9 cellular contexts compared by ENCODE assay signal in genomic region chr1:89407355-89407754, GRCh38. TPM values are rescaled to one million over a fixed set of nuclear protein-coding genes. Genes with fewer than 3 reads are reported as not detected.
A peak's percentile ranks its signal among the peaks of the same experiment; 100 is the strongest.
DNase-seq lines count a peak whose midpoint lies in the region; ATAC-seq and TF ChIP-seq lines count a peak whose summit lies in the region.
"Had no signal": no experiment of that assay in that cellular context is flagged by ENCODE, and none has a peak within 500 bp of the region (broad histone marks: within the 10 kb centered on the region; RNA-seq: fewer than 3 reads in every experiment).

No MANE protein-coding gene starts in this region.

- no CpG with 5 or more reads among the region's 1 CpG for whole genome bisulfite sequencing in mesenchymal stem cell

- H3K9ac ChIP-seq in Loucy (ENCODE audit: low read depth, low read length, poor library complexity, severe bottlenecking) (peak overlapping the region; percentile 8), mesenchymal stem cell (ENCODE audit: low read length) (peak overlapping the region; percentile 82), neural progenitor cell (no peak overlapping the region)

- H2BK5ac ChIP-seq in mesenchymal stem cell (ENCODE audit: low read depth, low read length, poor library complexity, severe bottlenecking), result no peak overlapping the region

- H3K4me1 ChIP-seq in Loucy (ENCODE audit: insufficient read depth, low read length, poor library complexity, severe bottlenecking) (no peaks in the 10 kb centered on the region), mesenchymal stem cell (ENCODE audit: control insufficient read depth, insufficient read depth, low read depth, low read length) (no peaks in the 10 kb centered on the region), BE2C (no peaks in the 10 kb centered on the region), neural progenitor cell (no peaks in the 10 kb centered on the region)

- peak overlapping the region; percentile 56 for H3K4me3 ChIP-seq in Loucy (ENCODE audit: low read length, poor library complexity, severe bottlenecking)
- peak overlapping the region; percentile 67 for H3K4me3 ChIP-seq in coronary artery
- H3K4me3 ChIP-seq in mesenchymal stem cell (ENCODE audit: insufficient read depth in 1 of 2, low read depth in 1 of 2, low read length in 2 of 2), result peak overlapping the region in 1 of 2 experiments; percentile 70
- no peak overlapping the region for H3K4me3 ChIP-seq in BE2C (ENCODE audit: low read depth, low read length)
- no peak overlapping the region for H3K4me3 ChIP-seq in neural progenitor cell

- H3K79me1 ChIP-seq in mesenchymal stem cell (replicated peaks; ENCODE audit: low read length, poor library complexity, severe bottlenecking), result no peaks in the 10 kb centered on the region

- in situ Hi-C loops in ACHN (cut with HindIII; ENCODE audit: low pct_ligation_motif_present, low pct_unique_long_range_greater_than_20kb, low sequenced_read_pairs), result no loop called here

- no peak overlapping the region for H4K91ac ChIP-seq in mesenchymal stem cell (ENCODE audit: low read length)

- H3K9me2 ChIP-seq in Loucy (replicated peaks; ENCODE audit: low read depth, low read length), result no peaks in the 10 kb centered on the region

- H2AFZ ChIP-seq in Loucy (ENCODE audit: low read length) (peak overlapping the region; percentile 86), mesenchymal stem cell (ENCODE audit: low read depth, low read length) (no peak overlapping the region), neural progenitor cell (replicated peaks) (no peak overlapping the region)

- no peak overlapping the region for H2BK12ac ChIP-seq in mesenchymal stem cell (ENCODE audit: low read length in 2 of 2)

- no peak overlapping the region for H3K27ac Mint-ChIP-seq in neural progenitor cell

- H3K18ac ChIP-seq in mesenchymal stem cell (ENCODE audit: low read depth in 1 of 2, low read length in 2 of 2), result no peak overlapping the region

- H3K27ac ChIP-seq in coronary artery (peak overlapping the region; percentile 66 to 70), mesenchymal stem cell (ENCODE audit: low read length, poor library complexity, severe bottlenecking) (no peak overlapping the region), neural progenitor cell (no peak overlapping the region)

- H3K14ac ChIP-seq in mesenchymal stem cell (ENCODE audit: low read length in 2 of 2), result no peak overlapping the region

- no peak overlapping the region for H3K4ac ChIP-seq in mesenchymal stem cell (ENCODE audit: low read depth in 1 of 2, low read length in 2 of 2)

- H3K9me3 Mint-ChIP-seq in neural progenitor cell, result no peaks in the 10 kb centered on the region

- no peak overlapping the region for H4K8ac ChIP-seq in mesenchymal stem cell (ENCODE audit: low read length)

- H3K4me2 ChIP-seq in Loucy (ENCODE audit: low read depth, low read length, poor library complexity, severe bottlenecking), result peak overlapping the region; percentile 60
- no peak overlapping the region for H3K4me2 ChIP-seq in mesenchymal stem cell (ENCODE audit: low read length, poor library complexity, severe bottlenecking)
- no peak overlapping the region for H3K4me2 ChIP-seq in neural progenitor cell

- no peaks in the 10 kb centered on the region for H3K4me1 Mint-ChIP-seq in neural progenitor cell

- H3K9me3 ChIP-seq in Loucy (ENCODE audit: insufficient read depth, low read depth, low read length) (no peaks in the 10 kb centered on the region), mesenchymal stem cell (ENCODE audit: control insufficient read depth, low read length) (no peaks in the 10 kb centered on the region), BE2C (no peaks in the 10 kb centered on the region), neural progenitor cell (ENCODE audit: low read depth) (no peaks in the 10 kb centered on the region)

- no peaks in the 10 kb centered on the region for H4K20me1 ChIP-seq in Loucy (ENCODE audit: insufficient read depth, low read length, poor library complexity, severe bottlenecking)
- H4K20me1 ChIP-seq in neural progenitor cell (ENCODE audit: low read depth), result no peaks in the 10 kb centered on the region

- H3K27me3 ChIP-seq in Loucy (ENCODE audit: insufficient read depth, low read length, poor library complexity, severe bottlenecking) (no peaks in the 10 kb centered on the region), mesenchymal stem cell (ENCODE audit: control insufficient read depth in 1 of 2, insufficient read depth in 1 of 2, low read length in 2 of 2) (no peaks in the 10 kb centered on the region), BE2C (no peaks in the 10 kb centered on the region), neural progenitor cell (no peaks in the 10 kb centered on the region)

- H3K36me3 ChIP-seq in Loucy (ENCODE audit: insufficient read depth, low read length) (no peaks in the 10 kb centered on the region), mesenchymal stem cell (ENCODE audit: control insufficient read depth in 1 of 2, insufficient read depth in 2 of 2, low read depth in 1 of 2, low read length in 2 of 2) (no peaks in the 10 kb centered on the region), BE2C (no peaks in the 10 kb centered on the region), neural progenitor cell (no peaks in the 10 kb centered on the region)

- H3K79me2 ChIP-seq in Loucy (ENCODE audit: insufficient read depth, low read length), result no peaks in the 10 kb centered on the region
- H3K79me2 ChIP-seq in neural progenitor cell (ENCODE audit: low read depth), result no peaks in the 10 kb centered on the region

- no peaks in the 10 kb centered on the region for H3K36me3 Mint-ChIP-seq in neural progenitor cell

- peak; percentile 31 for DNase-seq in ACHN
- DNase-seq in coronary artery (ENCODE audit: low spot score), result no peak
- peak; percentile 39 for DNase-seq in mesenchymal stem cell
- DNase-seq in BE2C, result no peak
- no peak for DNase-seq in DMS153 (lab: John Stamatoyannopoulos, UW)
- DNase-seq in neural progenitor cell (ENCODE audit: low spot score), result no peak
- DNase-seq: H7 had no signal

- no peak overlapping the region for H3K23ac ChIP-seq in mesenchymal stem cell (ENCODE audit: low read length in 2 of 2)

- TF ChIP-seq CTCF in Loucy (conservative IDR thresholded peaks at IDR 0.05; ENCODE audit: low read length) (no peak), coronary artery (IDR thresholded peaks at IDR 0.05) (no peak), BE2C (IDR thresholded peaks at IDR 0.05; ENCODE audit: low read depth, low read length) (no peak), neural progenitor cell (IDR thresholded peaks at IDR 0.05) (no peak)

- H2AK5ac ChIP-seq in mesenchymal stem cell (ENCODE audit: low read length, severe bottlenecking), result no peak overlapping the region

- no peak overlapping the region for H2BK15ac ChIP-seq in mesenchymal stem cell (ENCODE audit: low read depth, poor library complexity, severe bottlenecking)

- H3K4me3 Mint-ChIP-seq in neural progenitor cell, result no peak overlapping the region

- no peaks in the 10 kb centered on the region for H3K27me3 Mint-ChIP-seq in neural progenitor cell (ENCODE audit: insufficient read depth, low read depth)

- H2BK120ac ChIP-seq in mesenchymal stem cell (ENCODE audit: low read depth, low read length), result no peak overlapping the region

- H3F3A ChIP-seq in Loucy (ENCODE audit: low read depth), result no peaks in the 10 kb centered on the region
- no peaks in the 10 kb centered on the region for H3F3A ChIP-seq in neural progenitor cell (ENCODE audit: low read depth)

- ATAC-seq in GM21367 (IDR thresholded peaks at IDR 0.05; ENCODE audit: unreplicated experiment), result no peak

RNA-seq across cellular contexts. Expression of gene GBP6, which starts 43.5 kb away (rescaled TPM):
- polyA plus RNA-seq in mesenchymal stem cell (2013, experiment 1 of 2), result 0.01 TPM
- 0.01 TPM for polyA plus RNA-seq in mesenchymal stem cell (2013, experiment 2 of 2)
- polyA plus RNA-seq in BE2C (2012; ENCODE audit: insufficient read depth, insufficient read length, low read depth), result 0.14 TPM
- not detected in 2 replicates for total RNA-seq in neural progenitor cell (ENCODE audit: low replicate concordance)
- total RNA-seq: H7 had no signal

Comparison
In these comparisons a context has a peak if more than half of its experiments do, and no peak if none do; other contexts are left out.
1. DNase-seq: peak in ACHN (single experiment) and mesenchymal stem cell (single experiment); none in coronary artery (single experiment), BE2C (single experiment), DMS153 (single experiment) and neural progenitor cell (single experiment).
2. H3K4me3 ChIP-seq: peak in Loucy (single experiment) and coronary artery (single experiment); none in BE2C (single experiment) and neural progenitor cell (single experiment).
3. H3K27ac ChIP-seq: peak in coronary artery (2 of 2); none in mesenchymal stem cell (single experiment) and neural progenitor cell (single experiment).